8 cellular contexts compared by ENCODE assay signal in genomic region chr12:93135286-93136239, GRCh38.
DNase-seq lines count a peak whose midpoint lies in the region; ATAC-seq, FAIRE-seq and TF ChIP-seq lines count a peak whose summit lies in the region.

No MANE protein-coding gene starts in this region.

- peak; percentile 32 for ATAC-seq in GM21825 (IDR thresholded peaks at IDR 0.05; ENCODE audit: unreplicated experiment)

- no peak for TF ChIP-seq EP300 in transverse colon (IDR thresholded peaks at IDR 0.05; ENCODE audit: low read depth)

- FAIRE-seq in HTR-8/SVneo (lab: Jason Lieb, UNC): no peak

- H3K4me3 ChIP-seq in ACC112 (ENCODE audit: low read depth, low read length) (no peak overlapping the region), transverse colon (no peak overlapping the region), thyroid gland (replicated peaks in 1 of 3) (no peak overlapping the region)

- DNase-seq in NCI-H510A (lab: John Stamatoyannopoulos, UW) (peak; percentile 68), fibroblast of peridontal ligament (ENCODE audit: extremely low read depth) (peak; percentile 88), transverse colon (no peak), thyroid gland (no peak), HTR-8/SVneo (ENCODE audit: insufficient read length, low spot score) (no peak)
- no peak for DNase-seq in stimulated activated CD4-positive, alpha-beta T cell treated with anti-CD3 and anti-CD28 coated beads, Interleukin-4, amount 100 ng/mL, for 24 hours

- no peaks in the 10 kb centered on the region for H3K9me3 ChIP-seq in transverse colon
- no peaks in the 10 kb centered on the region for H3K9me3 ChIP-seq in thyroid gland

- H3K27ac ChIP-seq in ACC112 (ENCODE audit: low read depth, low read length) (no peak overlapping the region), transverse colon (peak overlapping the region; percentile 7 to 43 (median 28)), thyroid gland (no peak overlapping the region)

- H2AFZ ChIP-seq in ACC112 (ENCODE audit: low read length, unreplicated experiment): peak overlapping the region; percentile 20

- TF ChIP-seq CTCF in transverse colon (IDR thresholded peaks at IDR 0.05) (no peak), thyroid gland (IDR thresholded peaks at IDR 0.05) (no peak)

- H3K79me2 ChIP-seq in ACC112 (ENCODE audit: control insufficient read depth, insufficient read depth, low read length, unreplicated experiment): no peaks in the 10 kb centered on the region

- H3K4me1 ChIP-seq in ACC112 (ENCODE audit: control insufficient read depth, insufficient read depth, low read length, unreplicated experiment) (peaks cover 27% of the 10 kb centered on the region), transverse colon (peaks cover 7 to 15% (median 11%) of the 10 kb centered on the region in 4 donors), thyroid gland (peaks cover 0 to 8% of the 10 kb centered on the region in 2 donors)

- TF ChIP-seq POLR2A in transverse colon (IDR thresholded peaks at IDR 0.05): no peak
- no peak for TF ChIP-seq POLR2A in thyroid gland (IDR thresholded peaks at IDR 0.05)

- in situ Hi-C loops in transverse colon (cut with MboI; ENCODE audit: low pct_ligation_motif_present in 1 of 4, low pct_unique_long_range_greater_than_20kb in 1 of 4, low sequenced_read_pairs in 3 of 4): no loop called here

- H3K36me3 ChIP-seq in ACC112 (ENCODE audit: insufficient read depth, low read length): no peaks in the 10 kb centered on the region
- H3K36me3 ChIP-seq in transverse colon: no peaks in the 10 kb centered on the region
- no peaks in the 10 kb centered on the region for H3K36me3 ChIP-seq in thyroid gland

- H3K27me3 ChIP-seq in ACC112 (ENCODE audit: insufficient read depth, low read length): no peaks in the 10 kb centered on the region
- no peaks in the 10 kb centered on the region for H3K27me3 ChIP-seq in transverse colon
- no peaks in the 10 kb centered on the region for H3K27me3 ChIP-seq in thyroid gland

- intact Hi-C loops in transverse colon (cut with DNase I; ENCODE audit: low total_unique reads): no loop called here
- intact Hi-C loops in thyroid gland (cut with DNase I): no loop called here

- 56 to 57% methylated on average over 5 to 6 of the region's 6 CpGs for WGBS in transverse colon (ENCODE audit: low coverage in 1 of 2), 2 donors
- WGBS in thyroid gland, 2 donors: 72 to 75% methylated on average over 6 of the region's 6 CpGs

Comparison
In these comparisons a context has a peak if more than half of its experiments do, and no peak if none do; other contexts are left out.
1. H3K27ac ChIP-seq: peak in transverse colon (4 of 4); none in ACC112 (single experiment) and thyroid gland (0 of 3).
2. DNase-seq: peak in NCI-H510A (single experiment) and fibroblast of peridontal ligament (single experiment); none in transverse colon (single experiment), stimulated activated CD4-positive, alpha-beta T cell treated with anti-CD3 and anti-CD28 coated beads, Interleukin-4, amount 100 ng/mL, for 24 hours (single experiment), thyroid gland (0 of 2) and HTR-8/SVneo (single experiment).